ENCODE assay signal across 2 cellular contexts in genomic region chr17:59853168-59853918, GRCh38.
TF ChIP-seq lines count a peak whose summit lies in the region.

No MANE protein-coding gene starts in this region.

TF ChIP-seq in K562, 482 proteins besides CTCF, POLR2A, EP300 and RAD21 (continued from another document and continues in another):
- no peak for TF ChIP-seq SREBF1 (IDR thresholded peaks at IDR 0.05; ENCODE audit: borderline replicate concordance, low read depth, low read length)
- TF ChIP-seq CREM (IDR thresholded peaks at IDR 0.05; ENCODE audit: low read depth), result peak; percentile 57; the same call in 1 of the 2 replicates
- no peak for TF ChIP-seq ZBTB34 (CRISPR knock-in tag; IDR thresholded peaks at IDR 0.05)
- no peak for TF ChIP-seq TBL1XR1 (IDR thresholded peaks at IDR 0.05; ENCODE audit: low read length in 2 of 2)
- no peak for TF ChIP-seq CUX1 (CRISPR knock-in tag; IDR thresholded peaks at IDR 0.05)
- no peak for TF ChIP-seq BMI1 (IDR thresholded peaks at IDR 0.05; ENCODE audit: low read length)
- TF ChIP-seq MCM2 (IDR thresholded peaks at IDR 0.05; ENCODE audit: low read depth), result no peak
- TF ChIP-seq RCOR1 (IDR thresholded peaks at IDR 0.05; ENCODE audit: borderline replicate concordance in 1 of 2, low read depth in 2 of 2, low read length in 2 of 2), result 0 out of 4 replicates have a peak, but pooled peaks of 1 of the 2 experiments have one; percentile 7
- TF ChIP-seq BRD4 (IDR thresholded peaks at IDR 0.05), result no peak
- no peak for TF ChIP-seq TFAP4 (CRISPR knock-in tag; IDR thresholded peaks at IDR 0.05; ENCODE audit: borderline replicate concordance)
- TF ChIP-seq GTF2E2 (tag; IDR thresholded peaks at IDR 0.05), result no peak
- peak in 1 of 2 experiments; percentile 50 for TF ChIP-seq E2F6 (IDR thresholded peaks at IDR 0.05; ENCODE audit: borderline replicate concordance in 1 of 2, extremely low read depth in 1 of 2, insufficient read depth in 1 of 2, insufficient read length in 1 of 2, low read depth in 1 of 2, low read length in 1 of 2, poor library complexity in 1 of 2, severe bottlenecking in 1 of 2)
- TF ChIP-seq ETV6 (IDR thresholded peaks at IDR 0.05; ENCODE audit: borderline replicate concordance in 1 of 2, low read depth in 2 of 2, low read length in 1 of 2), result no peak
- no peak for TF ChIP-seq ETV6 (CRISPR knock-in tag; IDR thresholded peaks at IDR 0.05; ENCODE audit: borderline replicate concordance)

TF ChIP-seq in HepG2, 621 proteins besides CTCF, POLR2A, EP300 and RAD21 (continued from another document and continues in another):
- TF ChIP-seq CHD4 (IDR thresholded peaks at IDR 0.05; ENCODE audit: borderline replicate concordance, low read length), result peak; percentile 29; the same call in 1 of the 2 replicates
- 0 out of 2 replicates have a peak, but pooled peaks have one; percentile 62 for TF ChIP-seq ZFP36L2 (CRISPR knock-in tag; IDR thresholded peaks at IDR 0.05)
- no peak for TF ChIP-seq ZNF224 (CRISPR knock-in tag; IDR thresholded peaks at IDR 0.05)
- TF ChIP-seq ZNF562 (CRISPR knock-in tag; IDR thresholded peaks at IDR 0.05; ENCODE audit: borderline replicate concordance), result no peak
- peak; percentile 55; the same call in 1 of the 2 replicates for TF ChIP-seq BHLHE40 (IDR thresholded peaks at IDR 0.05; ENCODE audit: low read length)
- TF ChIP-seq ZFP37 (CRISPR knock-in tag; IDR thresholded peaks at IDR 0.05; ENCODE audit: borderline replicate concordance), result peak; percentile 88
- TF ChIP-seq ZNF281 (CRISPR knock-in tag; IDR thresholded peaks at IDR 0.05; ENCODE audit: borderline replicate concordance), result peak; percentile 62; the same call in 1 of the 2 replicates
- peak; percentile 99 for TF ChIP-seq PPARG (CRISPR knock-in tag; conservative IDR thresholded peaks at IDR 0.05)
- no peak for TF ChIP-seq SUZ12 (IDR thresholded peaks at IDR 0.05; ENCODE audit: low read depth, low read length)
- TF ChIP-seq RXRA (CRISPR knock-in tag; IDR thresholded peaks at IDR 0.05), result peak; percentile 92; the same call in 1 of the 2 replicates
- peak; percentile 89 for TF ChIP-seq ZHX1 (CRISPR knock-in tag; IDR thresholded peaks at IDR 0.05; ENCODE audit: low read depth)
- TF ChIP-seq RXRB (CRISPR knock-in tag; IDR thresholded peaks at IDR 0.05; ENCODE audit: borderline replicate concordance), result peak; percentile 100
- no peak; the same call in 1 of the 2 replicates for TF ChIP-seq ZNF354B (CRISPR knock-in tag; IDR thresholded peaks at IDR 0.05)
- TF ChIP-seq ZFP82 (CRISPR knock-in tag; IDR thresholded peaks at IDR 0.05; ENCODE audit: borderline replicate concordance), result no peak; the same call in 1 of the 2 replicates
- TF ChIP-seq ZNF556 (CRISPR knock-in tag; IDR thresholded peaks at IDR 0.05; ENCODE audit: borderline replicate concordance), result peak; percentile 90; the same call in 1 of the 2 replicates
- peak; percentile 78; the same call in 1 of the 2 replicates for TF ChIP-seq ARID4A (CRISPR knock-in tag; IDR thresholded peaks at IDR 0.05; ENCODE audit: borderline replicate concordance)
- peak; percentile 62; the same call in 1 of the 2 replicates for TF ChIP-seq GMEB1 (CRISPR knock-in tag; IDR thresholded peaks at IDR 0.05; ENCODE audit: borderline replicate concordance)
- peak; percentile 100 for TF ChIP-seq SALL1 (CRISPR knock-in tag; IDR thresholded peaks at IDR 0.05)
- TF ChIP-seq USF2 (IDR thresholded peaks at IDR 0.05; ENCODE audit: low read depth, low read length), result no peak
- no peak for TF ChIP-seq USF2 (CRISPR knock-in tag; IDR thresholded peaks at IDR 0.05; ENCODE audit: borderline replicate concordance)
- no peak for TF ChIP-seq ZNF530 (CRISPR knock-in tag; IDR thresholded peaks at IDR 0.05; ENCODE audit: low read depth)
- TF ChIP-seq ZNF10 (CRISPR knock-in tag; IDR thresholded peaks at IDR 0.05; ENCODE audit: borderline replicate concordance, low read depth), result no peak
- peak; percentile 86 for TF ChIP-seq MAX (IDR thresholded peaks at IDR 0.05)
- no peak for TF ChIP-seq ZBTB8A (CRISPR knock-in tag; IDR thresholded peaks at IDR 0.05; ENCODE audit: borderline replicate concordance, low read depth)
- TF ChIP-seq ZNF703 (CRISPR knock-in tag; IDR thresholded peaks at IDR 0.05; ENCODE audit: borderline replicate concordance), result no peak
- peak; percentile 97 for TF ChIP-seq IRF2 (CRISPR knock-in tag; IDR thresholded peaks at IDR 0.05)
- no peak; the same call in 1 of the 2 replicates for TF ChIP-seq ZBTB7A (CRISPR knock-in tag; IDR thresholded peaks at IDR 0.05)
- no peak; the same call in 1 of the 2 replicates for TF ChIP-seq ZNF709 (CRISPR knock-in tag; IDR thresholded peaks at IDR 0.05)
- TF ChIP-seq JDP2 (CRISPR knock-in tag; IDR thresholded peaks at IDR 0.05; ENCODE audit: borderline replicate concordance), result no peak
- no peak for TF ChIP-seq TBP (CRISPR knock-in tag; IDR thresholded peaks at IDR 0.05)
- TF ChIP-seq RARA (CRISPR knock-in tag; IDR thresholded peaks at IDR 0.05), result peak; percentile 91
- TF ChIP-seq ZNF639 (CRISPR knock-in tag; conservative IDR thresholded peaks at IDR 0.05), result no peak; the same call in 1 of the 2 replicates
- peak; percentile 51; the same call in 1 of the 2 replicates for TF ChIP-seq PHF8 (CRISPR knock-in tag; IDR thresholded peaks at IDR 0.05)
- no peak for TF ChIP-seq ZNF597 (CRISPR knock-in tag; IDR thresholded peaks at IDR 0.05)
- no peak for TF ChIP-seq TAF15 (IDR thresholded peaks at IDR 0.05; ENCODE audit: low read depth, low read length, poor library complexity, severe bottlenecking)
- TF ChIP-seq EEA1 (CRISPR knock-in tag; IDR thresholded peaks at IDR 0.05; ENCODE audit: borderline replicate concordance), result no peak
- peak; percentile 60; the same call in 1 of the 2 replicates for TF ChIP-seq SIX4 (CRISPR knock-in tag; IDR thresholded peaks at IDR 0.05)
- no peak for TF ChIP-seq HDAC6 (IDR thresholded peaks at IDR 0.05; ENCODE audit: low read depth, low read length)
- TF ChIP-seq TGIF2 (CRISPR knock-in tag; IDR thresholded peaks at IDR 0.05), result peak; percentile 87
- no peak for TF ChIP-seq ZNF781 (CRISPR knock-in tag; IDR thresholded peaks at IDR 0.05; ENCODE audit: borderline replicate concordance, not compliant biosample characterization)
- peak; percentile 97 for TF ChIP-seq PHF21A (CRISPR knock-in tag; IDR thresholded peaks at IDR 0.05)
- TF ChIP-seq SMYD3 (CRISPR knock-in tag; IDR thresholded peaks at IDR 0.05), result peak; percentile 76
